Comparison of ENCODE assay signal across 13 cellular contexts in the genomic region with DNA sequence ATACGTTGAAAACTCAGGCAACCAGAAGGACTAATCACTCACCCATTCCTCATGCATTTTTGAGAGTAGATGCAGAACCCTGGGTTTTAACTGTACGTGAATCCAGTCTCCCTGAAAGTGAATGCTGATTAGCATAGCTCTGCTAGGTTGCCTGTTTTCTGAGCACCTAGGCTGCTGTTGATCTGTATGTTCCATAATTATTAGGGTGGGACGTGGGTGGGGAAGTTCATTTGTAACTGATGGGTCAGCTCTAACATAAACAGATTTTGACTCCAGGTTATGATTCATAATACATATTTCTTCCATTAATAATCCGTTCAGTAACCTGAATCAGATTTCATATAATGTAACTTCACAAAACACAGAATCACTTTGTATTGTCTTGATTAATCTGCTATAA.
A peak's percentile ranks its signal among the peaks of the same experiment; 100 is the strongest.
DNase-seq lines count a peak whose midpoint lies in the region; ATAC-seq, FAIRE-seq and TF ChIP-seq lines count a peak whose summit lies in the region.
"Had no signal": no experiment of that assay in that cellular context is flagged by ENCODE, and none has a peak within 500 bp of the region (broad histone marks: within the 10 kb centered on the region; RNA-seq: fewer than 3 reads in every experiment).

No MANE protein-coding gene starts in this region.

- no peak for FAIRE-seq in bronchial epithelial cell (lab: Jason Lieb, UNC)
- FAIRE-seq: GM12892 had no signal

- H3K14ac ChIP-seq in mesenchymal stem cell (ENCODE audit: low read length in 2 of 2): no peak overlapping the region

- DNase-seq in ELR (ENCODE audit: low read depth): peak; percentile 91
- DNase-seq in MG63: peak; percentile 26
- DNase-seq in bronchial epithelial cell (ENCODE audit: low read depth): peak; percentile 95
- DNase-seq in mesenchymal stem cell: no peak
- DNase-seq in NCI-H69 (lab: John Stamatoyannopoulos, UW): no peak
- DNase-seq in HUDEP-2 (lab: John Stamatoyannopoulos, UW; ENCODE audit: unreplicated experiment in 76 of 76): no peak
- no peak for DNase-seq in anterior cingulate cortex (lab: John Stamatoyannopoulos, UW)
- DNase-seq: activated CD4-positive, CD25-positive, alpha-beta regulatory T cell treated with anti-CD3 and anti-CD28 coated beads, Interleukin-2, amount 50 U/mL, for 72 hours; DMS 273 treated with DMSO at 0.1 percent for 48 hours; stimulated activated CD4-positive, alpha-beta T cell treated with anti-CD3 and anti-CD28 coated beads, Interleukin-12 subunit alpha, Interleukin-12 subunit beta, amount 100 ng/mL, for 4 hours had no signal

- H3K4ac ChIP-seq in mesenchymal stem cell (ENCODE audit: low read depth in 1 of 2, low read length in 2 of 2): no peak overlapping the region

- no peak overlapping the region for H2BK5ac ChIP-seq in mesenchymal stem cell (ENCODE audit: low read depth, low read length, poor library complexity, severe bottlenecking)

- no peak overlapping the region for H2BK15ac ChIP-seq in mesenchymal stem cell (ENCODE audit: low read depth, poor library complexity, severe bottlenecking)

- H3K4me2 ChIP-seq in mesenchymal stem cell (ENCODE audit: low read length, poor library complexity, severe bottlenecking): no peak overlapping the region

- no peak overlapping the region for H2AFZ ChIP-seq in mesenchymal stem cell (ENCODE audit: low read depth, low read length)

- H2BK12ac ChIP-seq in mesenchymal stem cell (ENCODE audit: low read length in 2 of 2): no peak overlapping the region

- H3K27me3 ChIP-seq in MG63 (no peaks in the 10 kb centered on the region), bronchial epithelial cell (ENCODE audit: control insufficient read depth, insufficient read depth, low read length) (no peaks in the 10 kb centered on the region), mesenchymal stem cell (ENCODE audit: control insufficient read depth in 1 of 2, insufficient read depth in 1 of 2, low read length in 2 of 2) (no peaks in the 10 kb centered on the region)

- H3K9me3 ChIP-seq in MG63: no peaks in the 10 kb centered on the region
- H3K9me3 ChIP-seq in mesenchymal stem cell (ENCODE audit: control insufficient read depth, low read length): no peaks in the 10 kb centered on the region

- no peak overlapping the region for H3K9ac ChIP-seq in mesenchymal stem cell (ENCODE audit: low read length)

- peak overlapping the region; percentile 20 for H3K27ac ChIP-seq in mesenchymal stem cell (ENCODE audit: low read length, poor library complexity, severe bottlenecking)
- H3K27ac ChIP-seq: C4-2B had no signal

- H3K79me1 ChIP-seq in mesenchymal stem cell (replicated peaks; ENCODE audit: low read length, poor library complexity, severe bottlenecking): no peaks in the 10 kb centered on the region

- no peak overlapping the region for H4K91ac ChIP-seq in mesenchymal stem cell (ENCODE audit: low read length)

- H2AK5ac ChIP-seq in mesenchymal stem cell (ENCODE audit: low read length, severe bottlenecking): no peak overlapping the region

- H3K4me3 ChIP-seq in MG63: no peak overlapping the region
- H3K4me3 ChIP-seq in bronchial epithelial cell (ENCODE audit: low read depth, low read length): no peak overlapping the region
- H3K4me3 ChIP-seq in mesenchymal stem cell (ENCODE audit: insufficient read depth in 1 of 2, low read depth in 1 of 2, low read length in 2 of 2): no peak overlapping the region

- H3K18ac ChIP-seq in mesenchymal stem cell (ENCODE audit: low read depth in 1 of 2, low read length in 2 of 2): no peak overlapping the region

- H3K36me3 ChIP-seq in MG63 (no peaks in the 10 kb centered on the region), bronchial epithelial cell (ENCODE audit: control insufficient read depth, insufficient read depth, low read length) (no peaks in the 10 kb centered on the region), mesenchymal stem cell (ENCODE audit: control insufficient read depth in 1 of 2, insufficient read depth in 2 of 2, low read depth in 1 of 2, low read length in 2 of 2) (no peaks in the 10 kb centered on the region)

- H3K23ac ChIP-seq in mesenchymal stem cell (ENCODE audit: low read length in 2 of 2): no peak overlapping the region

- 83% methylated on average over 2 of the region's 4 CpGs for WGBS in mesenchymal stem cell

- H4K8ac ChIP-seq in mesenchymal stem cell (ENCODE audit: low read length): no peak overlapping the region

- no peaks in the 10 kb centered on the region for H3K4me1 ChIP-seq in mesenchymal stem cell (ENCODE audit: control insufficient read depth, insufficient read depth, low read depth, low read length)

- ATAC-seq in HG02973 (IDR thresholded peaks at IDR 0.05; ENCODE audit: unreplicated experiment): no peak

- no peak overlapping the region for H2BK120ac ChIP-seq in mesenchymal stem cell (ENCODE audit: low read depth, low read length)

- TF ChIP-seq CTCF in bronchial epithelial cell (IDR thresholded peaks at IDR 0.05; ENCODE audit: insufficient read depth, low read length, severe bottlenecking): no peak

Comparison
In these comparisons a context has a peak if more than half of its experiments do, and no peak if none do; other contexts are left out.
1. DNase-seq: peak in ELR (single experiment), MG63 (single experiment) and bronchial epithelial cell (single experiment); none in mesenchymal stem cell (single experiment), NCI-H69 (single experiment), HUDEP-2 (0 of 76) and anterior cingulate cortex (0 of 58).